14 cellular contexts compared by ENCODE assay signal in the genomic region with DNA sequence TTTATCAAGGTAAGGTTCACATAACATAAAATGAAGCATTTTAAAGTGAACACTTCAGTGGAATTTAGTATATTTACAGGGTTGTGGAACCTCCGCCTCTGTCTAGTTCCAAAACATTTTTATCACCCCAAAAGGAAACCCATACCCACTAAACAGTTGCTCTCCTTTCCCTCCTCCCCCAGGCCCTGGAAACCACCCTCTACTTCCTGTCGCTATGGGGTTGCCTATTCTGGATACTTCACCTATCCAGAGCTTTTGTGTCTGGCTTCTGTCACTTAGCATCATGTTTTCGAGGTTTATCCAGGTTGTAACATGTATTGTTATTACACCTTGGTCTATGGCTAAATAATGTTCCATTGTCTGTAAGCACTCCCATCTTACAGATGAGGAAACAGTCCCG. TPM values are rescaled to one million over a fixed set of nuclear protein-coding genes. Genes with fewer than 3 reads are reported as not detected.
DNase-seq lines count a peak whose midpoint lies in the region; ATAC-seq and TF ChIP-seq lines count a peak whose summit lies in the region.
"Had no signal": no experiment of that assay in that cellular context is flagged by ENCODE, and none has a peak within 500 bp of the region (broad histone marks: within the 10 kb centered on the region; RNA-seq: fewer than 3 reads in every experiment).

No MANE protein-coding gene starts in this region.

- no peak overlapping the region for H4K8ac ChIP-seq in neuronal stem cell (ENCODE audit: low read depth, low read length)

- H3K9ac ChIP-seq in DND-41 (ENCODE audit: low read depth, low read length), result no peak overlapping the region
- peak overlapping the region; percentile 73; the same call in 1 of the 2 replicates for H3K9ac ChIP-seq in OCI-LY1 (ENCODE audit: low read length)
- no peak overlapping the region for H3K9ac ChIP-seq in neuronal stem cell (ENCODE audit: low read depth, low read length, poor library complexity)

- H3K79me2 ChIP-seq in DND-41 (ENCODE audit: insufficient read depth, low read length) (no peaks in the 10 kb centered on the region; the same call in 1 of the 2 replicates), OCI-LY1 (ENCODE audit: insufficient read depth, low read length) (no peaks in the 10 kb centered on the region)

- peak overlapping the region; percentile 80 for H3K27ac Mint-ChIP-seq in activated naive CD8-positive, alpha-beta T cell treated with anti-CD3 and anti-CD28 coated beads, Interleukin-2, amount 10 ng/mL, durations not matched to agents 7 days and 5 days

- peaks cover 32% of the 10 kb centered on the region for H3K4me1 Mint-ChIP-seq in activated naive CD8-positive, alpha-beta T cell treated with anti-CD3 and anti-CD28 coated beads, Interleukin-2, amount 10 ng/mL, durations not matched to agents 7 days and 5 days

- H3K36me3 ChIP-seq in DND-41 (ENCODE audit: insufficient read depth, low read length), result no peaks in the 10 kb centered on the region
- H3K36me3 ChIP-seq in OCI-LY1 (ENCODE audit: insufficient read depth, low read length), result no peaks in the 10 kb centered on the region
- H3K36me3 ChIP-seq in neuronal stem cell (replicated peaks in 1 of 2; ENCODE audit: control insufficient read depth in 2 of 2, insufficient read depth in 2 of 2, low read length in 2 of 2), result no peaks in the 10 kb centered on the region
- H3K36me3 ChIP-seq: heart right ventricle, left ventricle myocardium inferior, SJSA1 had no signal

- no peak overlapping the region for H2AK5ac ChIP-seq in neuronal stem cell (ENCODE audit: low read depth, low read length)

- no peaks in the 10 kb centered on the region for H3K27me3 ChIP-seq in DND-41 (ENCODE audit: insufficient read depth, low read length, poor library complexity)
- no peaks in the 10 kb centered on the region for H3K27me3 ChIP-seq in OCI-LY1 (ENCODE audit: insufficient read depth, low read length)
- no peaks in the 10 kb centered on the region for H3K27me3 ChIP-seq in neuronal stem cell (ENCODE audit: control insufficient read depth in 3 of 3, insufficient read depth in 3 of 3, low read depth in 1 of 3, low read length in 3 of 3)
- H3K27me3 ChIP-seq: heart right ventricle, SJSA1 had no signal

- no peaks in the 10 kb centered on the region for H3K9me3 ChIP-seq in DND-41 (ENCODE audit: insufficient read depth, low read length, severe bottlenecking)
- no peaks in the 10 kb centered on the region for H3K9me3 ChIP-seq in OCI-LY1 (ENCODE audit: low read length)
- no peaks in the 10 kb centered on the region for H3K9me3 ChIP-seq in neuronal stem cell (replicated peaks in 1 of 2; ENCODE audit: control insufficient read depth in 2 of 2, insufficient read depth in 1 of 2, low read depth in 1 of 2, low read length in 2 of 2)
- H3K9me3 ChIP-seq: heart right ventricle, left ventricle myocardium inferior, SJSA1 had no signal

- no peak overlapping the region for H2BK12ac ChIP-seq in neuronal stem cell (ENCODE audit: low read length)

- no peak overlapping the region for H2BK5ac ChIP-seq in neuronal stem cell (ENCODE audit: low read length)

- H2BK15ac ChIP-seq in neuronal stem cell (ENCODE audit: low read length), result peak overlapping the region; percentile 42

- H3K4me2 ChIP-seq in DND-41 (ENCODE audit: insufficient read depth, low read length), result no peak overlapping the region
- peak overlapping the region; percentile 79 for H3K4me2 ChIP-seq in OCI-LY1 (ENCODE audit: low read length)
- no peak overlapping the region for H3K4me2 ChIP-seq in neuronal stem cell (ENCODE audit: insufficient read depth, low read length, poor library complexity, severe bottlenecking)

- H2BK120ac ChIP-seq in neuronal stem cell (ENCODE audit: low read depth, low read length), result no peak overlapping the region

- no peaks in the 10 kb centered on the region for H3K79me1 ChIP-seq in neuronal stem cell (ENCODE audit: low read depth, low read length)

- no peaks in the 10 kb centered on the region for H3K27me3 Mint-ChIP-seq in activated naive CD8-positive, alpha-beta T cell treated with anti-CD3 and anti-CD28 coated beads, Interleukin-2, amount 10 ng/mL, durations not matched to agents 7 days and 5 days

- H3K27ac ChIP-seq in DND-41 (ENCODE audit: low read length), result 0 out of 2 replicates have a peak overlapping the region, but pooled peaks have one; percentile 21
- H3K27ac ChIP-seq in OCI-LY1 (ENCODE audit: low read depth, low read length, poor library complexity, severe bottlenecking), result peak overlapping the region; percentile 93
- no peak overlapping the region for H3K27ac ChIP-seq in neuronal stem cell (replicated peaks; ENCODE audit: low read length)
- H3K27ac ChIP-seq: left ventricle myocardium inferior, SJSA1 had no signal

- DNase-seq in DND-41 (no peak), neuronal stem cell (ENCODE audit: low spot score) (no peak), OCI-M2 (lab: John Stamatoyannopoulos, UW; ENCODE audit: unreplicated experiment) (no peak)
- DNase-seq in activated naive CD8-positive, alpha-beta T cell treated with anti-CD3 and anti-CD28 coated beads, Interleukin-2, amount 10 ng/mL, durations not matched to agents 7 days and 5 days, result no peak
- DNase-seq: C1 segment of cervical spinal cord, heart right ventricle, left ventricle myocardium inferior, NCI-H1417, NCI-H748 treated with DMSO at 0.1 percent for 48 hours had no signal

- no peak overlapping the region for H2AFZ ChIP-seq in DND-41 (ENCODE audit: low read depth, low read length)
- no peak overlapping the region for H2AFZ ChIP-seq in OCI-LY1 (ENCODE audit: low read length)
- no peak overlapping the region for H2AFZ ChIP-seq in neuronal stem cell (ENCODE audit: low read length)

- ATAC-seq in DND-41 (ENCODE audit: insufficient read depth, low read depth), result no peak
- ATAC-seq in activated naive CD8-positive, alpha-beta T cell treated with anti-CD3 and anti-CD28 coated beads, Interleukin-2, amount 10 ng/mL, durations not matched to agents 7 days and 5 days (ENCODE audit: low read depth), result peak; percentile 30
- ATAC-seq in HG02678 (IDR thresholded peaks at IDR 0.05; ENCODE audit: unreplicated experiment), result no peak
- ATAC-seq in GM18907 (IDR thresholded peaks at IDR 0.05; ENCODE audit: unreplicated experiment), result no peak
- no peak for ATAC-seq in GM18858 (IDR thresholded peaks at IDR 0.05; ENCODE audit: unreplicated experiment)
- ATAC-seq: heart right ventricle had no signal

- no peak overlapping the region for H3K4ac ChIP-seq in neuronal stem cell (ENCODE audit: low read length)

- H3K23ac ChIP-seq in neuronal stem cell (ENCODE audit: low read depth, low read length, poor library complexity), result no peak overlapping the region

- H3K4me3 Mint-ChIP-seq in activated naive CD8-positive, alpha-beta T cell treated with anti-CD3 and anti-CD28 coated beads, Interleukin-2, amount 10 ng/mL, durations not matched to agents 7 days and 5 days, result peak overlapping the region; percentile 25

- H3K4me1 ChIP-seq in DND-41 (ENCODE audit: insufficient read depth, low read length) (peaks cover 25% of the 10 kb centered on the region), OCI-LY1 (ENCODE audit: insufficient read depth, low read length, severe bottlenecking) (peaks cover 75% of the 10 kb centered on the region), neuronal stem cell (ENCODE audit: control insufficient read depth in 2 of 2, insufficient read depth in 1 of 2, low read depth in 1 of 2, low read length in 2 of 2) (peaks cover 0 to 22% of the 10 kb centered on the region in 2 donors)

- no peaks in the 10 kb centered on the region for H3K9me3 Mint-ChIP-seq in activated naive CD8-positive, alpha-beta T cell treated with anti-CD3 and anti-CD28 coated beads, Interleukin-2, amount 10 ng/mL, durations not matched to agents 7 days and 5 days

- H3K36me3 Mint-ChIP-seq in activated naive CD8-positive, alpha-beta T cell treated with anti-CD3 and anti-CD28 coated beads, Interleukin-2, amount 10 ng/mL, durations not matched to agents 7 days and 5 days, result no peaks in the 10 kb centered on the region

- TF ChIP-seq CTCF in DND-41 (IDR thresholded peaks at IDR 0.05; ENCODE audit: borderline replicate concordance, extremely low read depth, low read length, poor library complexity, severe bottlenecking) (no peak), OCI-LY1 (IDR thresholded peaks at IDR 0.05; ENCODE audit: low read length) (no peak)

- no peaks in the 10 kb centered on the region for H3K9me2 ChIP-seq in OCI-LY1 (ENCODE audit: low read depth, low read length)

- H3K4me3 ChIP-seq in DND-41 (ENCODE audit: low read depth in 1 of 2, low read length in 2 of 2), result no peak overlapping the region
- peak overlapping the region; percentile 63 for H3K4me3 ChIP-seq in OCI-LY1 (ENCODE audit: low read depth, low read length, poor library complexity, severe bottlenecking)
- H3K4me3 ChIP-seq in neuronal stem cell (ENCODE audit: low read length in 2 of 2), result no peak overlapping the region
- H3K4me3 ChIP-seq: heart right ventricle, left ventricle myocardium inferior, SJSA1 had no signal

- no peak overlapping the region for H4K91ac ChIP-seq in neuronal stem cell (ENCODE audit: low read depth, low read length, poor library complexity)

- H3F3A ChIP-seq in OCI-LY1 (ENCODE audit: insufficient read depth, low read length), result no peaks in the 10 kb centered on the region

- no peaks in the 10 kb centered on the region for H4K20me1 ChIP-seq in DND-41 (ENCODE audit: insufficient read depth, low read length)
- H4K20me1 ChIP-seq in OCI-LY1 (ENCODE audit: insufficient read depth, low read length), result no peaks in the 10 kb centered on the region

- H3K14ac ChIP-seq in neuronal stem cell (ENCODE audit: low read length), result no peak overlapping the region

- no CpG with 5 or more reads among the region's 4 CpGs for WGBS in neuronal stem cell (ENCODE audit: extremely low coverage in 2 of 2, insufficient read length in 2 of 2, insufficient replicate concordance in 1 of 2), 2 donors

- H3K18ac ChIP-seq in neuronal stem cell (ENCODE audit: low read length), result no peak overlapping the region

- POLR2A ChIA-PET in activated naive CD8-positive, alpha-beta T cell treated with anti-CD3 and anti-CD28 coated beads, Interleukin-2, amount 10 ng/mL, durations not matched to agents 7 days and 5 days (lab: Charles Lee), result interaction anchor here (1.3 to 4.2 kb wide), 3 partner anchors 25 to 40 kb away, joined by 4 to 46 read pairs (median 12); a partner anchor contains a TSS

RNA-seq across cellular contexts. Expression of a gene that starts 27.7 kb away (rescaled TPM):
- total RNA-seq in activated naive CD8-positive, alpha-beta T cell treated with anti-CD3 and anti-CD28 coated beads, Interleukin-2, amount 10 ng/mL, durations not matched to agents 7 days and 5 days, result 100 to 1,000 TPM; 114 to 130 TPM
- polyA plus RNA-seq in neuronal stem cell (2013, experiment 1 of 2), result 270 TPM
- 294 TPM for polyA plus RNA-seq in neuronal stem cell (2013, experiment 2 of 2)
